In the genomic region with DNA sequence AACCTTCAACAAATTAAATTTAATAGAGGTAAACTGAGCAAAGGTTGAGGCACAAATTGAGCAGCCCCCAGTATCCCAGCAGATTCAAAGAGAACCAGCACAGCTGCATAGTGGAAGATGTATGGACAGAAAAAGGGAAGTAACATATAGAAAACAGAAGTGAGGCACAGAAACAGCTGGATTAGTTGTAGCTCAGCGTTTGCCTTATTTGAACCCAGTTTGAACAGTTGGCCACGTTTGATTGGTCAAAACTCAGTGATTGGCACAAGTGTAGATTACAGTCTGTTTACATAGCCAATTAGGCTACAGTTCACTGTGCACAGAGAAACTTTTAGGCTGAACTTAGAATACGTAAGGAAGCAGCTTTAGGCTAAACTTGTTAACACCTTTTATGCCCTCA, we compare ENCODE assay signal across 20 cellular contexts.
"Had no signal": no experiment of that assay in that cellular context is flagged by ENCODE, and none has a peak within 500 bp of the region (broad histone marks: within the 10 kb centered on the region; RNA-seq: fewer than 3 reads in every experiment).

No MANE protein-coding gene starts in this region.

- H3K27me3 Mint-ChIP-seq: memory B cell, type B pancreatic cell had no signal

- DNase-seq: dorsolateral prefrontal cortex; effector CD8-positive, alpha-beta T cell; foreskin melanocyte; head of caudate nucleus; kidney; left cardiac atrium; left ventricle myocardium inferior; lower lobe of right lung; natural killer cell; small intestine; stimulated activated CD4-positive, alpha-beta T cell treated with anti-CD3 and anti-CD28 coated beads, Interleukin-12 subunit alpha, Interleukin-12 subunit beta, amount 100 ng/mL, for 4 hours; stimulated activated naive CD4-positive, alpha-beta T cell treated with Interleukin-2 at 50 U/mL for 16 hours; thyroid gland had no signal

- H3K27ac Mint-ChIP-seq: memory B cell, mesothelial cell of epicardium, natural killer cell, type B pancreatic cell had no signal

- H3K9me3 ChIP-seq: lower lobe of right lung, thyroid gland had no signal

- H3K36me3 ChIP-seq: left ventricle myocardium inferior, lower lobe of right lung, right atrium auricular region, suprapubic skin, thyroid gland had no signal

- H3K4me1 ChIP-seq: left ventricle myocardium inferior, lower lobe of right lung, right atrium auricular region, suprapubic skin, thyroid gland had no signal

- H3K9me3 Mint-ChIP-seq: neural crest cell had no signal

- ATAC-seq: left cardiac atrium, lower lobe of right lung, natural killer cell had no signal

- H3K27ac ChIP-seq: dorsolateral prefrontal cortex, hepatocyte, left ventricle myocardium inferior, lower lobe of right lung, right atrium auricular region, suprapubic skin, thyroid gland had no signal

- H2AFZ ChIP-seq: hepatocyte had no signal

- H3K4me3 ChIP-seq: dorsolateral prefrontal cortex, hepatocyte, left ventricle myocardium inferior, lower lobe of right lung, right atrium auricular region, suprapubic skin, thyroid gland had no signal

- H3K4me2 ChIP-seq: hepatocyte had no signal

- H3K4me3 Mint-ChIP-seq: memory B cell, mesothelial cell of epicardium, natural killer cell, neural crest cell, type B pancreatic cell had no signal

- H3K79me2 ChIP-seq: hepatocyte had no signal

- H3K4me1 Mint-ChIP-seq: memory B cell, mesothelial cell of epicardium, natural killer cell, neural crest cell had no signal
